In the genomic region with DNA sequence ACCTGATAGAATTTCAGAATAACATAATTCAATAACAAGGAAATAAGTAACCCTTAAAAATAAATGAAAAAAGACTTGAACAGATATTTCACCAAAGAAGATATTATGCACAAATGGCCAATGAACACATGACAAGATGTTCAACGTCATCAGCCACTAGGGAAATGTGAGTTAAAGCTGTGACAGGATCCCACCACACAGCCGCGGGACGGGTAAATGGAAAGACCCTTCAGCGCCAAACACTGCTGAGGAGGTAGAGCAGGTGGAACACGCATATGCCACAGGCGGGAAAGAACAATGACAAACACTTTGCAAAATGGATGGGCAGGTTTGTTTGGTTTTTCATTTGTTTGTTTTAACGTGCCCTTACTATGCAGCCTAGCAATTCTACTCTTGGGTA, we compare ENCODE assay signal across 18 cellular contexts.
A peak's percentile ranks its signal among the peaks of the same experiment; 100 is the strongest.
DNase-seq lines count a peak whose midpoint lies in the region; ATAC-seq, FAIRE-seq and TF ChIP-seq lines count a peak whose summit lies in the region.
"Had no signal": no experiment of that assay in that cellular context is flagged by ENCODE, and none has a peak within 500 bp of the region (broad histone marks: within the 10 kb centered on the region; RNA-seq: fewer than 3 reads in every experiment).

No MANE protein-coding gene starts in this region.

- intact Hi-C loops in HepG2 (cut with micrococcal nuclease; ENCODE audit: unreplicated experiment): no loop called here
- intact Hi-C loops in right lobe of liver (cut with DNase I): no loop called here

- BruUV-seq in HepG2 (replicated peaks; lab: Mats Ljungman, UMichigan): no TSS peak

- TF ChIP-seq CTCF in HepG2 (CRISPR knock-in tag; IDR thresholded peaks at IDR 0.05): no peak
- no peak for TF ChIP-seq CTCF in right lobe of liver (IDR thresholded peaks at IDR 0.05)
- TF ChIP-seq CTCF in lung (IDR thresholded peaks at IDR 0.05; ENCODE audit: control extremely low read depth, extremely low read depth): no peak

- H3K36me3 ChIP-seq in HepG2 (replicated peaks in 1 of 2; ENCODE audit: control insufficient read depth in 1 of 2, insufficient read depth in 2 of 2, low read length in 2 of 2) (no peaks in the 10 kb centered on the region), right lobe of liver (no peaks in the 10 kb centered on the region), lung (ENCODE audit: control insufficient read depth in 2 of 2, insufficient read depth in 2 of 2, low read length in 2 of 2) (no peaks in the 10 kb centered on the region)
- H3K36me3 ChIP-seq: BLaER1 had no signal

- no peaks in the 10 kb centered on the region for H3K79me2 ChIP-seq in HepG2 (ENCODE audit: insufficient read depth, low read length)

- H3K9ac ChIP-seq in HepG2 (ENCODE audit: insufficient read depth, low read depth, low read length): no peak overlapping the region
- H3K9ac ChIP-seq: BLaER1 had no signal

- no peaks in the 10 kb centered on the region for H3K9me3 ChIP-seq in HepG2 (ENCODE audit: low read length)
- no peaks in the 10 kb centered on the region for H3K9me3 ChIP-seq in right lobe of liver
- H3K9me3 ChIP-seq in lung (ENCODE audit: control insufficient read depth in 2 of 2, insufficient read depth in 1 of 2, low read length in 1 of 2): no peaks in the 10 kb centered on the region

- FAIRE-seq in HepG2 (lab: Jason Lieb, UNC): no peak
- FAIRE-seq: D721Med, GM12891 had no signal

- CTCF ChIA-PET in HepG2 (lab: Yijun Ruan, JAX; ENCODE audit: low intra/inter-chr PET ratio, low total read pairs): no interaction called here

- TF ChIP-seq POLR2A in HepG2 (IDR thresholded peaks at IDR 0.05; ENCODE audit: insufficient read depth in 1 of 2, low read depth in 2 of 2, low read length in 2 of 2) (no peak), right lobe of liver (IDR thresholded peaks at IDR 0.05) (no peak)

- H3K4me3 ChIP-seq in HepG2 (replicated peaks in 1 of 3; ENCODE audit: insufficient read depth in 1 of 3, low read depth in 2 of 3, low read length in 3 of 3): no peak overlapping the region
- no peak overlapping the region for H3K4me3 ChIP-seq in right lobe of liver
- H3K4me3 ChIP-seq in lung: no peak overlapping the region
- H3K4me3 ChIP-seq: BLaER1, SK-N-MC had no signal

- TF ChIP-seq RAD21 in HepG2 (CRISPR knock-in tag; IDR thresholded peaks at IDR 0.05): no peak

- H3K27ac ChIP-seq in HepG2 (ENCODE audit: extremely low read length, insufficient read depth, low read length) (no peak overlapping the region), right lobe of liver (no peak overlapping the region), lung (ENCODE audit: low read depth in 1 of 2, low read length in 1 of 2) (no peak overlapping the region)
- H3K27ac ChIP-seq: BLaER1, SK-N-MC had no signal

- H3K27me3 ChIP-seq in HepG2 (ENCODE audit: control insufficient read depth in 1 of 2, insufficient read depth in 2 of 2, low read length in 2 of 2) (no peaks in the 10 kb centered on the region), right lobe of liver (no peaks in the 10 kb centered on the region), lung (ENCODE audit: control insufficient read depth, insufficient read depth) (no peaks in the 10 kb centered on the region)
- H3K27me3 ChIP-seq: BLaER1 had no signal

- TF ChIP-seq EP300 in HepG2 (IDR thresholded peaks at IDR 0.05; ENCODE audit: low read depth in 2 of 2, low read length in 2 of 2): no peak
- TF ChIP-seq EP300 in HepG2 (CRISPR knock-in tag; IDR thresholded peaks at IDR 0.05; ENCODE audit: borderline replicate concordance): no peak

- in situ Hi-C loops in HepG2 (cut with HindIII; ENCODE audit: extremely low pct_ligation_motif_present, low pct_unique_long_range_greater_than_20kb): no loop called here

- POLR2A ChIA-PET in HepG2 (lab: Yijun Ruan, JAX): no interaction called here

- H2AFZ ChIP-seq in HepG2 (ENCODE audit: low read length): no peak overlapping the region

- no peaks in the 10 kb centered on the region; the same call in 1 of the 2 replicates for H3K4me1 ChIP-seq in HepG2 (ENCODE audit: insufficient read depth, low read length)
- H3K4me1 ChIP-seq in right lobe of liver: no peaks in the 10 kb centered on the region
- no peaks in the 10 kb centered on the region for H3K4me1 ChIP-seq in lung (ENCODE audit: control insufficient read depth in 2 of 2, insufficient read depth in 2 of 2, low read length in 2 of 2)

- no peak for DNase-seq in HepG2 (ENCODE audit: low spot score)
- DNase-seq in right lobe of liver: no peak
- DNase-seq in NCI-H1092 treated with DMSO at 0.1 percent for 48 hours (lab: John Stamatoyannopoulos, UW): peak; percentile 40
- DNase-seq in NCI-H345 treated with DMSO at 0.1 percent for 48 hours (lab: John Stamatoyannopoulos, UW; ENCODE audit: unreplicated experiment): peak; percentile 72
- DNase-seq in lung (ENCODE audit: low spot score): peak; percentile 22
- no peak for DNase-seq in COR-L47 (lab: John Stamatoyannopoulos, UW)
- DNase-seq: ACHN; CD8-positive, alpha-beta T cell; DND-41; Kasumi-1; NCI-H2081 treated with DMSO at 0.1 percent for 48 hours; NCI-H510A treated with DMSO at 0.1 percent for 48 hours had no signal

- ATAC-seq in HepG2 (no peak), right lobe of liver (no peak), lung (ENCODE audit: insufficient read depth, low FRiP score) (no peak), HG03159 (IDR thresholded peaks at IDR 0.05; ENCODE audit: unreplicated experiment) (no peak), GM19395 (IDR thresholded peaks at IDR 0.05; ENCODE audit: unreplicated experiment) (no peak)
- ATAC-seq: CD8-positive, alpha-beta T cell had no signal

- 95% methylated on average over 8 of the region's 8 CpGs for WGBS in HepG2 (ENCODE audit: low lambda C conversion rate)
- WGBS in right lobe of liver (ENCODE audit: insufficient coverage, low coverage, low lambda C conversion rate, missing lambda C conversion rate): 95% methylated on average over 8 of the region's 8 CpGs
- WGBS in lung, 2 donors: 82 to 85% methylated on average over 8 of the region's 8 CpGs

- no peaks in the 10 kb centered on the region for H4K20me1 ChIP-seq in HepG2 (ENCODE audit: insufficient read depth, low read length)
- H4K20me1 ChIP-seq: BLaER1 had no signal

- H3K4me2 ChIP-seq in HepG2 (ENCODE audit: low read depth, low read length): no peak overlapping the region
- H3K4me2 ChIP-seq: BLaER1 had no signal

TF ChIP-seq in HepG2, 621 proteins besides CTCF, POLR2A, EP300 and RAD21:
- TF ChIP-seq ZSCAN22 (CRISPR knock-in tag; IDR thresholded peaks at IDR 0.05): no peak
- TF ChIP-seq, protein P1, sequence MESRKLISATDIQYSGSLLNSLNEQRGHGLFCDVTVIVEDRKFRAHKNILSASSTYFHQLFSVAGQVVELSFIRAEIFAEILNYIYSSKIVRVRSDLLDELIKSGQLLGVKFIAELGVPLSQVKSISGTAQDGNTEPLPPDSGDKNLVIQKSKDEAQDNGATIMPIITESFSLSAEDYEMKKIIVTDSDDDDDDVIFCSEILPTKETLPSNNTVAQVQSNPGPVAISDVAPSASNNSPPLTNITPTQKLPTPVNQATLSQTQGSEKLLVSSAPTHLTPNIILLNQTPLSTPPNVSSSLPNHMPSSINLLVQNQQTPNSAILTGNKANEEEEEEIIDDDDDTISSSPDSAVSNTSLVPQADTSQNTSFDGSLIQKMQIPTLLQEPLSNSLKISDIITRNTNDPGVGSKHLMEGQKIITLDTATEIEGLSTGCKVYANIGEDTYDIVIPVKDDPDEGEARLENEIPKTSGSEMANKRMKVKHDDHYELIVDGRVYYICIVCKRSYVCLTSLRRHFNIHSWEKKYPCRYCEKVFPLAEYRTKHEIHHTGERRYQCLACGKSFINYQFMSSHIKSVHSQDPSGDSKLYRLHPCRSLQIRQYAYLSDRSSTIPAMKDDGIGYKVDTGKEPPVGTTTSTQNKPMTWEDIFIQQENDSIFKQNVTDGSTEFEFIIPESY (CRISPR knock-in tag; IDR thresholded peaks at IDR 0.05): 0 out of 2 replicates have a peak, but pooled peaks have one; percentile 14

Comparison
In these comparisons a context has a peak if more than half of its experiments do, and no peak if none do; other contexts are left out.
1. DNase-seq: peak in NCI-H1092 treated with DMSO at 0.1 percent for 48 hours (single experiment), NCI-H345 treated with DMSO at 0.1 percent for 48 hours (single experiment) and lung (single experiment); none in HepG2 (single experiment), right lobe of liver (0 of 3) and COR-L47 (single experiment).